In the genomic region with DNA sequence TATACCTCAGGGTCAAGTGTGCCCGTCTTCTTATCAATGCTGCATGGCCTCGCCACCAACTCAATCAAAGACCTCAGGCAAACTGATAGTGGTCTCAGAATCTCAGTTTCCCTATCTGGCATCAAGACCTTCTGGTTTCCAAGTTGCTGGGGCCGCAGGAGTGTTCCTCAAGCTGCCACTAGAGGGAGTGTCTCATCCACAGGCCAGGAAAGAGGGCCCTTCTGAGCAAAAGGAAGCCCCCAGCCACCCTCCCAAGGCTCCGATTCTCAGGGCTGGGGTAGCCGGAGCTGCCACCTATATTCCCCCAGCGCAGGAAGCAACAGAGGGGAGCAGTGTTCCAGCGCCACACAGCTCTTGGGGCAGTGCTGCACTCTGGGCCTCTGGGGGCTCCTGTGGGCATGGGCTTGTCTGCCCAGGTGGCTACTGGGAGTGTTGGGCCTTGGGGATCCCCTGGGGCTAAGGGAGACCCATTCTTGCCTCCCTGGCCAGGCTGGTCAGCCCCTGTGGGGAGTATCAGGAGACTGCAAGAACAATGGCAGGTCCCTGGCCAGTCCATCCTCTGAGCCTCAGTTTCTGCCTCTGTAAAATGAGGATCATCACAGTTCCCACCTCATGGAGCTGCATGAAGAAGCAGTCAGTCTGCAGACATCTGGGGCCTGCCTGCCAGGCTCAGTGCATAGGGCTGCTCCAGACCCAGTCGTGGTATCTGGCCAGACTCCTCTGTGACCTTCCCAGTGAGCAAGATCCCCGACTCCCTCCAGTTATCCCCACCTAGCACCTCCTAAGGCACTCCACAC, we compare ENCODE assay signal across 1 cellular context.
TF ChIP-seq lines count a peak whose summit lies in the region.

No MANE protein-coding gene starts in this region.

TF ChIP-seq in K562, 482 proteins besides CTCF, POLR2A, EP300 and RAD21 (continued from another document):
- TF ChIP-seq SRSF9 (IDR thresholded peaks at IDR 0.05; ENCODE audit: borderline replicate concordance, low read depth, low read length) (no peak), SMC3 (conservative IDR thresholded peaks at IDR 0.05; ENCODE audit: insufficient read depth, low read depth, low read length) (peak; percentile 89), PTBP1 (IDR thresholded peaks at IDR 0.05; ENCODE audit: low read depth, low read length) (no peak), FOXK2 (conservative IDR thresholded peaks at IDR 0.05 in 1 of 2, IDR thresholded peaks at IDR 0.05 in 1 of 2; ENCODE audit: low read depth in 2 of 2) (0 out of 4 replicates have a peak, but pooled peaks of 1 of the 2 experiments have one; percentile 16), RAD51 (IDR thresholded peaks at IDR 0.05; ENCODE audit: borderline replicate concordance, low read depth) (no peak), HDAC1 (IDR thresholded peaks at IDR 0.05) (0 out of 4 replicates have a peak, but pooled peaks of 1 of the 2 experiments have one; percentile 4)
- TF ChIP-seq, protein P1, sequence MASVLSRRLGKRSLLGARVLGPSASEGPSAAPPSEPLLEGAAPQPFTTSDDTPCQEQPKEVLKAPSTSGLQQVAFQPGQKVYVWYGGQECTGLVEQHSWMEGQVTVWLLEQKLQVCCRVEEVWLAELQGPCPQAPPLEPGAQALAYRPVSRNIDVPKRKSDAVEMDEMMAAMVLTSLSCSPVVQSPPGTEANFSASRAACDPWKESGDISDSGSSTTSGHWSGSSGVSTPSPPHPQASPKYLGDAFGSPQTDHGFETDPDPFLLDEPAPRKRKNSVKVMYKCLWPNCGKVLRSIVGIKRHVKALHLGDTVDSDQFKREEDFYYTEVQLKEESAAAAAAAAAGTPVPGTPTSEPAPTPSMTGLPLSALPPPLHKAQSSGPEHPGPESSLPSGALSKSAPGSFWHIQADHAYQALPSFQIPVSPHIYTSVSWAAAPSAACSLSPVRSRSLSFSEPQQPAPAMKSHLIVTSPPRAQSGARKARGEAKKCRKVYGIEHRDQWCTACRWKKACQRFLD (CRISPR knock-in tag; IDR thresholded peaks at IDR 0.05), result no peak
